Comparison of ENCODE assay signal across 8 cellular contexts in genomic region chr11:34104680-34105078, GRCh38. TPM values are rescaled to one million over a fixed set of nuclear protein-coding genes. Genes with fewer than 3 reads are reported as not detected.
DNase-seq lines count a peak whose midpoint lies in the region; ATAC-seq, FAIRE-seq and TF ChIP-seq lines count a peak whose summit lies in the region.

No MANE protein-coding gene starts in this region.

- H3K4me3 ChIP-seq in CD8-positive, alpha-beta memory T cell (ENCODE audit: low read length): peak overlapping the region; percentile 84
- H3K4me3 ChIP-seq in OCI-LY1 (ENCODE audit: low read depth, low read length, poor library complexity, severe bottlenecking): peak overlapping the region; percentile 74
- peak overlapping the region; percentile 71 to 95 (median 91) for H3K4me3 ChIP-seq in H1 (ENCODE audit: extremely low read depth in 1 of 4, insufficient read depth in 2 of 4, low read depth in 3 of 4, low read length in 4 of 4)
- H3K4me3 ChIP-seq in osteoblast (ENCODE audit: insufficient read depth, low read length): peak overlapping the region; percentile 90

- H4K5ac ChIP-seq in H1 (ENCODE audit: insufficient read length, low read depth, low read length): no peak overlapping the region

- no peak overlapping the region for H2AFZ ChIP-seq in OCI-LY1 (ENCODE audit: low read length)
- no peak overlapping the region for H2AFZ ChIP-seq in H1 (ENCODE audit: low read length)
- H2AFZ ChIP-seq in osteoblast (ENCODE audit: low read length): peak overlapping the region; percentile 86

- H3K9me3 Mint-ChIP-seq in CD8-positive, alpha-beta memory T cell: peaks cover 0 to 4% (median 0%) of the 10 kb centered on the region in 5 donors

- H4K91ac ChIP-seq in H1 (replicated peaks; ENCODE audit: insufficient read length, low read length): no peak overlapping the region

- H3K27me3 ChIP-seq in CD8-positive, alpha-beta memory T cell (ENCODE audit: insufficient read depth, low read length, poor library complexity, severe bottlenecking): no peaks in the 10 kb centered on the region
- H3K27me3 ChIP-seq in OCI-LY1 (ENCODE audit: insufficient read depth, low read length): no peaks in the 10 kb centered on the region
- H3K27me3 ChIP-seq in H1 (replicated peaks in 1 of 4; ENCODE audit: control insufficient read depth in 3 of 4, extremely low read depth in 1 of 4, insufficient read depth in 3 of 4, low read length in 3 of 4): no peaks in the 10 kb centered on the region
- no peaks in the 10 kb centered on the region for H3K27me3 ChIP-seq in osteoblast (ENCODE audit: insufficient read depth, low read length)

- H3K4me1 Mint-ChIP-seq in CD8-positive, alpha-beta memory T cell: peaks cover 49 to 62% (median 58%) of the 10 kb centered on the region in 3 donors

- no peak for TF ChIP-seq POLR2A in H1 (IDR thresholded peaks at IDR 0.05; ENCODE audit: control extremely low read depth in 1 of 2, low read depth in 2 of 2, low read length in 2 of 2)

- H3K27me3 Mint-ChIP-seq in CD8-positive, alpha-beta memory T cell: peaks cover 0 to 6% of the 10 kb centered on the region in 2 donors

- no peak overlapping the region for H3K14ac ChIP-seq in H1 (ENCODE audit: insufficient read length)

- DNase-seq in CD8-positive, alpha-beta memory T cell: no peak
- no peak for DNase-seq in H1 (ENCODE audit: low read depth in 1 of 2, low spot score in 2 of 2)
- no peak for DNase-seq in osteoblast (ENCODE audit: insufficient read length, low spot score, missing footprints)
- no peak for DNase-seq in NCI-H1930 (lab: John Stamatoyannopoulos, UW)
- DNase-seq in DMS153 treated with DMSO at 0.1 percent for 48 hours (lab: John Stamatoyannopoulos, UW; ENCODE audit: unreplicated experiment): no peak
- no peak for DNase-seq in activated CD4-positive, alpha-beta T cell treated with anti-CD3 and anti-CD28 coated beads, Interleukin-2, amount 50 U/mL, for 48 hours

- no peak overlapping the region for H3K4ac ChIP-seq in H1 (replicated peaks; ENCODE audit: insufficient read length, low read depth, low read length)

- no peak overlapping the region for H2BK15ac ChIP-seq in H1 (ENCODE audit: low read length)

- H3K56ac ChIP-seq in H1 (replicated peaks; ENCODE audit: insufficient read length, low read depth, low read length): no peak overlapping the region

- no peak overlapping the region for H2BK20ac ChIP-seq in H1 (ENCODE audit: low read length)

- no peak for ATAC-seq in GM21367 (IDR thresholded peaks at IDR 0.05; ENCODE audit: unreplicated experiment)

- no peak for FAIRE-seq in H1 (lab: Jason Lieb, UNC)

- H4K20me1 ChIP-seq in OCI-LY1 (ENCODE audit: insufficient read depth, low read length): no peaks in the 10 kb centered on the region
- no peaks in the 10 kb centered on the region for H4K20me1 ChIP-seq in H1 (replicated peaks in 1 of 2; ENCODE audit: control insufficient read depth in 1 of 2, insufficient read depth in 2 of 2, low read length in 2 of 2)
- H4K20me1 ChIP-seq in osteoblast (ENCODE audit: insufficient read depth, low read length): no peaks in the 10 kb centered on the region

- TF ChIP-seq RAD21 in H1 (IDR thresholded peaks at IDR 0.05 in 1 of 2, conservative IDR thresholded peaks at IDR 0.05 in 1 of 2; ENCODE audit: low read depth in 2 of 2, low read length in 2 of 2): no peak

- no peak overlapping the region for H4K8ac ChIP-seq in H1 (ENCODE audit: extremely low read depth, insufficient read depth, low read length)

- no peaks in the 10 kb centered on the region for H3K9me2 ChIP-seq in OCI-LY1 (ENCODE audit: low read depth, low read length)

- WGBS in H1 (ENCODE audit: extremely low coverage in 1 of 2, insufficient coverage in 1 of 2, insufficient read length in 1 of 2, insufficient replicate concordance in 2 of 2, low coverage in 1 of 2, low lambda C conversion rate in 2 of 2, missing lambda C conversion rate in 1 of 2), 2 experiments: 27% methylated on average over 6 of the region's 6 CpGs; no CpG with 5 or more reads in 1 of the 2 experiments

- no peak overlapping the region for H2AK5ac ChIP-seq in H1 (ENCODE audit: low read depth, low read length)

- H3K36me3 ChIP-seq in CD8-positive, alpha-beta memory T cell (ENCODE audit: insufficient read depth, low read length): peaks cover 11% of the 10 kb centered on the region
- H3K36me3 ChIP-seq in OCI-LY1 (ENCODE audit: insufficient read depth, low read length) (peaks cover 50% of the 10 kb centered on the region), H1 (ENCODE audit: control insufficient read depth in 2 of 4, insufficient read depth in 4 of 4, low read length in 3 of 4) (peaks cover 12 to 29% (median 26%) of the 10 kb centered on the region in 4 experiments), osteoblast (ENCODE audit: insufficient read depth, low read length) (peaks cover 39% of the 10 kb centered on the region)

- POLR2A ChIA-PET in CD8-positive, alpha-beta memory T cell (lab: Charles Lee): interaction anchor here (0.6 to 2.4 kb wide), 4 partner anchors 9 to 254 kb away, joined by 3 to 54 read pairs (median 4); partner anchors contain the start of gene CAPRIN1
- POLR2A ChIA-PET in H1 (lab: Charles Lee; ENCODE audit: partially characterized antibody): interaction anchor here (0.6 to 6.1 kb wide), 25 partner anchors 9 to 355 kb away, joined by 3 to 81 read pairs (median 4); partner anchors contain the start of gene CAPRIN1

- no peak overlapping the region; the same call in 1 of the 2 replicates for H2BK5ac ChIP-seq in H1 (ENCODE audit: low read depth, low read length)

- H2BK120ac ChIP-seq in H1 (replicated peaks; ENCODE audit: low read depth, low read length): no peak overlapping the region

- H3K27ac ChIP-seq in CD8-positive, alpha-beta memory T cell (ENCODE audit: low read depth, low read length): peak overlapping the region; percentile 92
- H3K27ac ChIP-seq in OCI-LY1 (ENCODE audit: low read depth, low read length, poor library complexity, severe bottlenecking) (peak overlapping the region; percentile 83), H1 (ENCODE audit: low read depth, low read length) (peak overlapping the region; percentile 95), osteoblast (ENCODE audit: low read depth, low read length) (peak overlapping the region; percentile 95)

- H3K23me2 ChIP-seq in H1 (ENCODE audit: low read depth, low read length): peaks cover 9% of the 10 kb centered on the region

- no peak for TF ChIP-seq CTCF in OCI-LY1 (IDR thresholded peaks at IDR 0.05; ENCODE audit: low read length)
- TF ChIP-seq CTCF in H1 (IDR thresholded peaks at IDR 0.05; ENCODE audit: control extremely low read depth in 1 of 3, insufficient read depth in 1 of 3, low read depth in 1 of 3, low read length in 3 of 3): no peak
- no peak for TF ChIP-seq CTCF in osteoblast (IDR thresholded peaks at IDR 0.05; ENCODE audit: extremely low read depth, low read depth, low read length)

- peak overlapping the region; percentile 94 to 99 (median 96) for H3K4me3 Mint-ChIP-seq in CD8-positive, alpha-beta memory T cell

- peaks cover 6 to 51% (median 7%) of the 10 kb centered on the region in 3 donors for H3K36me3 Mint-ChIP-seq in CD8-positive, alpha-beta memory T cell

- H3K9me3 ChIP-seq in CD8-positive, alpha-beta memory T cell (ENCODE audit: low read length): no peaks in the 10 kb centered on the region
- H3K9me3 ChIP-seq in OCI-LY1 (ENCODE audit: low read length) (no peaks in the 10 kb centered on the region), H1 (ENCODE audit: insufficient read depth in 2 of 2, low read depth in 1 of 2, low read length in 1 of 2) (no peaks in the 10 kb centered on the region), osteoblast (ENCODE audit: low read depth, low read length) (no peaks in the 10 kb centered on the region)

- CTCF ChIA-PET in CD8-positive, alpha-beta memory T cell (lab: Charles Lee): interaction anchor here (0.9 to 2.5 kb wide), 3 partner anchors 19 to 108 kb away, joined by 4 to 7 read pairs (median 6); no protein-coding TSS in a partner anchor
- CTCF ChIA-PET in H1 (lab: Charles Lee; ENCODE audit: partially characterized antibody): no interaction called here

- TF ChIP-seq EP300 in H1 (IDR thresholded peaks at IDR 0.05; ENCODE audit: borderline replicate concordance in 1 of 2, low read depth in 2 of 2, low read length in 2 of 2): no peak

- no peak overlapping the region for H2BK12ac ChIP-seq in H1 (ENCODE audit: low read depth, low read length)

- H3K79me2 ChIP-seq in OCI-LY1 (ENCODE audit: insufficient read depth, low read length): peaks cover 27% of the 10 kb centered on the region
- peaks cover 7 to 31% of the 10 kb centered on the region in 2 experiments for H3K79me2 ChIP-seq in H1 (ENCODE audit: control insufficient read depth in 1 of 2, insufficient read depth in 2 of 2, low read length in 2 of 2)
- peaks cover 42% of the 10 kb centered on the region for H3K79me2 ChIP-seq in osteoblast (ENCODE audit: insufficient read depth, low read length)

- H3K27ac Mint-ChIP-seq in CD8-positive, alpha-beta memory T cell: peak overlapping the region; percentile 98 to 99 (median 99)

- H3F3A ChIP-seq in OCI-LY1 (ENCODE audit: insufficient read depth, low read length): peaks cover 12% of the 10 kb centered on the region; the same call in 1 of the 2 replicates

- H3K23ac ChIP-seq in H1 (ENCODE audit: insufficient read length): no peak overlapping the region

- H3K4me2 ChIP-seq in OCI-LY1 (ENCODE audit: low read length): peak overlapping the region; percentile 91
- H3K4me2 ChIP-seq in H1 (ENCODE audit: insufficient read depth in 1 of 2, low read depth in 2 of 2, low read length in 2 of 2): peak overlapping the region; percentile 83 to 86
- peak overlapping the region; percentile 98 for H3K4me2 ChIP-seq in osteoblast (ENCODE audit: insufficient read depth, low read length)

- peak overlapping the region; percentile 89 for H3K9ac ChIP-seq in OCI-LY1 (ENCODE audit: low read length)
- peak overlapping the region; percentile 43 to 97 (median 96); a peak in 6 of 7 replicates for H3K9ac ChIP-seq in H1 (replicated peaks in 1 of 4; ENCODE audit: extremely low read depth in 1 of 4, low read depth in 3 of 4, low read length in 3 of 4)

- H3K18ac ChIP-seq in H1 (ENCODE audit: extremely low read depth, low read length): no peak overlapping the region

- H3K79me1 ChIP-seq in H1 (ENCODE audit: low read depth, low read length): 0 out of 2 replicates have a peak, but pooled peaks cover 2% of the 10 kb centered on the region

- H3K4me1 ChIP-seq in CD8-positive, alpha-beta memory T cell (ENCODE audit: insufficient read depth, low read length): peaks cover 25% of the 10 kb centered on the region
- H3K4me1 ChIP-seq in OCI-LY1 (ENCODE audit: insufficient read depth, low read length, severe bottlenecking): peaks cover 33% of the 10 kb centered on the region
- H3K4me1 ChIP-seq in H1 (replicated peaks in 1 of 4; ENCODE audit: control insufficient read depth in 3 of 4, insufficient read depth in 4 of 4, low read length in 3 of 4): peaks cover 0 to 2% (median 0%) of the 10 kb centered on the region in 4 experiments; a peak in 1 of 7 replicates
- peaks cover 20% of the 10 kb centered on the region for H3K4me1 ChIP-seq in osteoblast (ENCODE audit: insufficient read depth, low read length)

RNA-seq across cellular contexts. Expression of gene NAT10, which starts 0.8 kb away (rescaled TPM):
- total RNA-seq in CD8-positive, alpha-beta memory T cell: 100 to 1,000 TPM; 143 to 148 TPM
- 40.1 TPM for polyA plus RNA-seq in CD8-positive, alpha-beta memory T cell
- 88.7 and 89.6 TPM in 2 replicates for total RNA-seq in H1 (2021; fragmentation: NEBNext Ultra II Directional; extraction: Animal tissue kit (Norgen Biotek cat#: 25700))
- 66.3 and 67.5 TPM in 2 replicates for polyA plus RNA-seq in H1 (2011; rRNA removed)
- 53.5 TPM for polyA plus RNA-seq in H1 (2011; cell fraction: cytosol; rRNA removed)
- polyA plus RNA-seq in H1 (2011; cell fraction: nucleus; rRNA removed): 101 TPM
- polyA plus RNA-seq in H1 (2012, experiment 1 of 2): 64.5 to 72.7 TPM (median 70.6 TPM) in 4 replicates
- 45.7 TPM for polyA plus RNA-seq in H1 (2012, experiment 2 of 2)
- 66.8 TPM for polyA plus RNA-seq in H1 (2013, experiment 1 of 2)
- 60.0 TPM for polyA plus RNA-seq in H1 (2013, experiment 2 of 2)
- 99.2 and 104 TPM in 2 replicates for polyA minus RNA-seq in H1 (2011; rRNA and poly(A)+ RNA removed)
- 56.5 TPM for polyA minus RNA-seq in H1 (2011; cell fraction: cytosol; rRNA and poly(A)+ RNA removed)
- polyA minus RNA-seq in H1 (2011; cell fraction: nucleus; rRNA and poly(A)+ RNA removed): 56.3 TPM
- 19.4 and 20.6 TPM in 2 replicates for total RNA-seq in osteoblast

RNA-seq across cellular contexts. Expression of gene CAPRIN1, which starts 53.1 kb away (rescaled TPM):
- total RNA-seq in CD8-positive, alpha-beta memory T cell: 100 to 1,000 TPM; 275 to 287 TPM
- polyA plus RNA-seq in CD8-positive, alpha-beta memory T cell: 75.2 TPM
- total RNA-seq in H1 (2021; fragmentation: NEBNext Ultra II Directional; extraction: Animal tissue kit (Norgen Biotek cat#: 25700)): 295 and 317 TPM in 2 replicates
- 164 and 221 TPM in 2 replicates for polyA plus RNA-seq in H1 (2011; rRNA removed)
- polyA plus RNA-seq in H1 (2011; cell fraction: cytosol; rRNA removed): 167 TPM
- 216 TPM for polyA plus RNA-seq in H1 (2011; cell fraction: nucleus; rRNA removed)
- 172 to 249 TPM (median 202 TPM) in 4 replicates for polyA plus RNA-seq in H1 (2012, experiment 1 of 2)
- polyA plus RNA-seq in H1 (2012, experiment 2 of 2): 23.5 TPM
- 191 TPM for polyA plus RNA-seq in H1 (2013, experiment 1 of 2)
- polyA plus RNA-seq in H1 (2013, experiment 2 of 2): 186 TPM
- 477 and 512 TPM in 2 replicates for polyA minus RNA-seq in H1 (2011; rRNA and poly(A)+ RNA removed)
- polyA minus RNA-seq in H1 (2011; cell fraction: cytosol; rRNA and poly(A)+ RNA removed): 178 TPM
- 276 TPM for polyA minus RNA-seq in H1 (2011; cell fraction: nucleus; rRNA and poly(A)+ RNA removed)
- 225 and 235 TPM in 2 replicates for total RNA-seq in osteoblast
